In genomic region chr5:87170799-87171198, GRCh38 we compare ENCODE assay signal across 32 cellular contexts.
"Had no signal": no experiment of that assay in that cellular context is flagged by ENCODE, and none has a peak within 500 bp of the region (broad histone marks: within the 10 kb centered on the region; RNA-seq: fewer than 3 reads in every experiment).

No MANE protein-coding gene starts in this region.

- H3K4me1 ChIP-seq: esophagus squamous epithelium, parathyroid adenoma, prostate gland, right atrium auricular region, sigmoid colon, stomach, thyroid gland, vagina had no signal

- H3K9me3 ChIP-seq: esophagus squamous epithelium, mucosa of descending colon, neutrophil, prostate gland, right atrium auricular region, sigmoid colon, stomach, thyroid gland, vagina had no signal

- H3K36me3 ChIP-seq: esophagus squamous epithelium, neutrophil, prostate gland, right atrium auricular region, sigmoid colon, stomach, thyroid gland, vagina had no signal

- H3K9me3 Mint-ChIP-seq: effector memory CD8-positive, alpha-beta T cell; immature natural killer cell; mesothelial cell of epicardium; natural killer cell treated with Interleukin-12 subunit alpha and Interleukin-12 subunit beta and Interleukin-15 and Interleukin-18, amount 100 ng/mL, for 72 hours; neural crest cell; stimulated activated effector memory CD8-positive, alpha-beta T cell treated with anti-CD3 and anti-CD28 coated beads, Interleukin-12 subunit alpha, Interleukin-12 subunit beta, amount 100 ng/mL, for 72 hours had no signal

- H3K27ac ChIP-seq: esophagus squamous epithelium, neutrophil, parathyroid adenoma, prostate gland, right atrium auricular region, sigmoid colon, stomach, thyroid gland, vagina had no signal

- H3K27me3 ChIP-seq: esophagus squamous epithelium, neutrophil, right atrium auricular region, sigmoid colon, stomach, thyroid gland, vagina had no signal

- H3K4me3 Mint-ChIP-seq: effector memory CD8-positive, alpha-beta T cell; immature natural killer cell; mesothelial cell of epicardium; naive B cell; natural killer cell treated with Interleukin-12 subunit alpha and Interleukin-12 subunit beta and Interleukin-15 and Interleukin-18, amount 100 ng/mL, for 72 hours; neural crest cell; stimulated activated effector memory CD8-positive, alpha-beta T cell treated with anti-CD3 and anti-CD28 coated beads, Interleukin-12 subunit alpha, Interleukin-12 subunit beta, amount 100 ng/mL, for 72 hours had no signal

- ATAC-seq: effector memory CD8-positive, alpha-beta T cell; left colon; left ventricle myocardium superior; mucosa of descending colon; natural killer cell treated with Interleukin-12 subunit alpha and Interleukin-12 subunit beta and Interleukin-15 and Interleukin-18, amount 100 ng/mL, for 72 hours; stimulated activated effector memory CD8-positive, alpha-beta T cell treated with anti-CD3 and anti-CD28 coated beads, Interleukin-12 subunit alpha, Interleukin-12 subunit beta, amount 100 ng/mL, for 72 hours had no signal

- H3K27ac Mint-ChIP-seq: effector memory CD8-positive, alpha-beta T cell; mesothelial cell of epicardium; stimulated activated effector memory CD8-positive, alpha-beta T cell treated with anti-CD3 and anti-CD28 coated beads, Interleukin-12 subunit alpha, Interleukin-12 subunit beta, amount 100 ng/mL, for 72 hours had no signal

- H3K27me3 Mint-ChIP-seq: effector memory CD8-positive, alpha-beta T cell; naive B cell; natural killer cell treated with Interleukin-12 subunit alpha and Interleukin-12 subunit beta and Interleukin-15 and Interleukin-18, amount 100 ng/mL, for 72 hours had no signal

- H3K4me3 ChIP-seq: esophagus squamous epithelium, lung, mucosa of descending colon, prostate gland, right atrium auricular region, sigmoid colon, stomach, thyroid gland, vagina had no signal

- H3K9ac ChIP-seq: parathyroid adenoma had no signal

- DNase-seq: cortex of kidney; effector memory CD8-positive, alpha-beta T cell; erythroblast; esophagus squamous epithelium; foreskin fibroblast; glutamatergic neuron; hypothalamus; immature natural killer cell; islet precursor cell; kidney glomerular epithelial cell; left colon; left ventricle myocardium superior; mesenchymal stem cell; mucosa of descending colon; naive B cell; sigmoid colon; stimulated activated CD4-positive, alpha-beta T cell treated with anti-CD3 and anti-CD28 coated beads, Interleukin-2, amount 100 ng/mL, for 24 hours; stimulated activated CD4-positive, alpha-beta T cell treated with anti-CD3 and anti-CD28 coated beads, Interleukin-4, amount 100 ng/mL, for 24 hours; stimulated activated naive CD4-positive, alpha-beta T cell treated with Interleukin-2 at 50 U/mL for 16 hours; stomach; thyroid gland; trophoblast cell had no signal

- H3K4me1 Mint-ChIP-seq: immature natural killer cell; naive B cell; stimulated activated effector memory CD8-positive, alpha-beta T cell treated with anti-CD3 and anti-CD28 coated beads, Interleukin-12 subunit alpha, Interleukin-12 subunit beta, amount 100 ng/mL, for 72 hours had no signal

- H2AFZ ChIP-seq: parathyroid adenoma had no signal

- H3K36me3 Mint-ChIP-seq: immature natural killer cell; mesothelial cell of epicardium; natural killer cell treated with Interleukin-12 subunit alpha and Interleukin-12 subunit beta and Interleukin-15 and Interleukin-18, amount 100 ng/mL, for 72 hours; stimulated activated effector memory CD8-positive, alpha-beta T cell treated with anti-CD3 and anti-CD28 coated beads, Interleukin-12 subunit alpha, Interleukin-12 subunit beta, amount 100 ng/mL, for 72 hours had no signal

- H3K79me2 ChIP-seq: parathyroid adenoma had no signal
